In genomic region chr13:45341034-45341798, GRCh38 we compare ENCODE assay signal across 8 cellular contexts. TPM values are rescaled to one million over a fixed set of nuclear protein-coding genes. Genes with fewer than 3 reads are reported as not detected.
DNase-seq lines count a peak whose midpoint lies in the region; FAIRE-seq and TF ChIP-seq lines count a peak whose summit lies in the region.

Gene TPT1 (minus strand): TSS chr13:45341183. CDS start chr13:45341069, 114 bp downstream.

- peak; percentile 98 for DNase-seq in GF-D8 (lab: John Stamatoyannopoulos, UW)
- DNase-seq in HEK293T (ENCODE audit: extremely low spot score): peak; percentile 98
- peak; percentile 97 for DNase-seq in MV-4-11 (lab: John Stamatoyannopoulos, UW)
- DNase-seq in SK-MEL-5 (ENCODE audit: low read depth, low spot score): peak; percentile 98
- DNase-seq in activated naive CD4-positive, alpha-beta T cell treated with anti-CD3 and anti-CD28 coated beads for 36 hours: peak; percentile 100
- DNase-seq in frontal cortex (ENCODE audit: low spot score in 2 of 2): peak; percentile 98 to 99
- peak; percentile 86 for DNase-seq in non-pigmented ciliary epithelial cell (ENCODE audit: low read depth)
- DNase-seq in superior temporal gyrus (ENCODE audit: extremely low spot score): peak; percentile 97

- H3K27ac Mint-ChIP-seq in activated naive CD4-positive, alpha-beta T cell treated with anti-CD3 and anti-CD28 coated beads for 36 hours: peak within 1 kb of the TSS; percentile 99

- peaks cover 51% of the 10 kb centered on the region for H3K36me3 Mint-ChIP-seq in activated naive CD4-positive, alpha-beta T cell treated with anti-CD3 and anti-CD28 coated beads for 36 hours (ENCODE audit: low read depth)

- H3K4me1 Mint-ChIP-seq in activated naive CD4-positive, alpha-beta T cell treated with anti-CD3 and anti-CD28 coated beads for 36 hours (ENCODE audit: low read depth): peaks cover 42% of the 10 kb centered on the region

- no peaks in the 10 kb centered on the region for H3K9me3 Mint-ChIP-seq in activated naive CD4-positive, alpha-beta T cell treated with anti-CD3 and anti-CD28 coated beads for 36 hours

- H3K4me3 Mint-ChIP-seq in activated naive CD4-positive, alpha-beta T cell treated with anti-CD3 and anti-CD28 coated beads for 36 hours: peak within 1 kb of the TSS; percentile 91

- POLR2A ChIA-PET in HEK293T (lab: Yijun Ruan, JAX): interaction anchor here (0.9 to 2.6 kb wide), 8 partner anchors 9 to 82 kb away, joined by 3 to 11 read pairs (median 5); partner anchors contain the start of gene SLC25A30

- in situ Hi-C loops in SK-MEL-5 (cut with HindIII; ENCODE audit: low pct_unique_long_range_greater_than_20kb, low sequenced_read_pairs): no loop called here

- H3K27me3 Mint-ChIP-seq in activated naive CD4-positive, alpha-beta T cell treated with anti-CD3 and anti-CD28 coated beads for 36 hours (ENCODE audit: low read depth): no peaks in the 10 kb centered on the region

- CTCF ChIA-PET in HEK293T (lab: Yijun Ruan, JAX): interaction anchor here (0.8 kb wide), 1 partner anchor 30 kb away, joined by 3 read pairs; no protein-coding TSS in a partner anchor
- CTCF ChIA-PET in activated naive CD4-positive, alpha-beta T cell treated with anti-CD3 and anti-CD28 coated beads for 36 hours (lab: Charles Lee): interaction anchor here (0.6 to 2.0 kb wide), 7 partner anchors 10 to 293 kb away, joined by 3 to 11 read pairs (median 3); partner anchors contain the start of gene COG3

- intact Hi-C loops in activated naive CD4-positive, alpha-beta T cell treated with anti-CD3 and anti-CD28 coated beads for 36 hours (cut with micrococcal nuclease): loop anchor here (1.0 to 5.0 kb wide), 13 partner anchors 8 to 1211 kb away; partner anchors contain the start of genes COG3, GPALPP1, GTF2F2 and LCP1

- FAIRE-seq in frontal cortex (lab: Jason Lieb, UNC): no peak

TF ChIP-seq in HEK293T, 16 proteins besides CTCF, POLR2A, EP300 and RAD21:
- TF ChIP-seq PKNOX1 (IDR thresholded peaks at IDR 0.05) (no peak), CTBP1 (IDR thresholded peaks at IDR 0.05; ENCODE audit: borderline replicate concordance) (no peak), FOXA1 (IDR thresholded peaks at IDR 0.05) (no peak), ELF4 (IDR thresholded peaks at IDR 0.05) (no peak), FOXM1 (IDR thresholded peaks at IDR 0.05; ENCODE audit: borderline replicate concordance) (no peak), LEF1 (IDR thresholded peaks at IDR 0.05; ENCODE audit: borderline replicate concordance) (no peak), TARDBP (IDR thresholded peaks at IDR 0.05) (0 out of 2 replicates have a peak, but pooled peaks have one; percentile 21), ZNF384 (IDR thresholded peaks at IDR 0.05) (no peak), SP1 (IDR thresholded peaks at IDR 0.05) (no peak), NFRKB (IDR thresholded peaks at IDR 0.05) (no peak), BHLHE40 (IDR thresholded peaks at IDR 0.05; ENCODE audit: borderline replicate concordance) (no peak), L3MBTL2 (conservative IDR thresholded peaks at IDR 0.05) (0 out of 2 replicates have a peak, but pooled peaks have one; percentile 83), HDGF (IDR thresholded peaks at IDR 0.05; ENCODE audit: borderline replicate concordance) (no peak), SUZ12 (IDR thresholded peaks at IDR 0.05) (no peak)

RNA-seq across cellular contexts. Expression of gene TPT1, which starts in this region (rescaled TPM):
- 3,844 and 3,941 TPM in 2 replicates for total RNA-seq in SK-MEL-5 (2014; rRNA removed; shearing (Covaris generic))
- polyA plus RNA-seq in SK-MEL-5 (2015; cell fraction: cytosol; rRNA removed): 3,198 and 3,797 TPM in 2 replicates
- 587 and 743 TPM in 2 replicates for polyA plus RNA-seq in SK-MEL-5 (2015; cell fraction: nucleus; rRNA removed)
- total RNA-seq in activated naive CD4-positive, alpha-beta T cell treated with anti-CD3 and anti-CD28 coated beads for 36 hours: 1,000 to 10,000 TPM; 3,331 to 3,631 TPM
- 2,752 TPM for total RNA-seq in frontal cortex

Comparison
In these comparisons a context has a peak if more than half of its experiments do, and no peak if none do; other contexts are left out.
1. Peak in every context shown above with its lines: DNase-seq.